In genomic region chrX:154791467-154791866, GRCh38 we compare ENCODE assay signal across 17 cellular contexts. TPM values are rescaled to one million over a fixed set of nuclear protein-coding genes. Genes with fewer than 3 reads are reported as not detected.
A peak's percentile ranks its signal among the peaks of the same experiment; 100 is the strongest.
DNase-seq lines count a peak whose midpoint lies in the region; ATAC-seq, FAIRE-seq and TF ChIP-seq lines count a peak whose summit lies in the region.
"Had no signal": no experiment of that assay in that cellular context is flagged by ENCODE, and none has a peak within 500 bp of the region (broad histone marks: within the 10 kb centered on the region; RNA-seq: fewer than 3 reads in every experiment).

No MANE protein-coding gene starts in this region.

- H3K9me3 ChIP-seq in body of pancreas (no peaks in the 10 kb centered on the region), right lobe of liver (no peaks in the 10 kb centered on the region), small intestine (ENCODE audit: control insufficient read depth, low read depth) (no peaks in the 10 kb centered on the region)
- H3K9me3 ChIP-seq: BLaER1 had no signal

- TF ChIP-seq CTCF in Calu3 (IDR thresholded peaks at IDR 0.05; ENCODE audit: unreplicated experiment) (no peak), body of pancreas (IDR thresholded peaks at IDR 0.05) (no peak), right lobe of liver (IDR thresholded peaks at IDR 0.05) (no peak)

- H3K4me1 Mint-ChIP-seq in Calu3 (ENCODE audit: low read depth, unreplicated experiment): peaks cover 13% of the 10 kb centered on the region

- H3K9me3 Mint-ChIP-seq in Calu3 (ENCODE audit: low read depth, unreplicated experiment): no peaks in the 10 kb centered on the region

- peaks cover under 1% of the 10 kb centered on the region for H3K36me3 Mint-ChIP-seq in Calu3 (ENCODE audit: insufficient read depth, unreplicated experiment)

- H3K36me3 ChIP-seq in body of pancreas (replicated peaks in 1 of 2; ENCODE audit: insufficient read depth in 1 of 2, low read depth in 2 of 2) (no peaks in the 10 kb centered on the region), right lobe of liver (no peaks in the 10 kb centered on the region), small intestine (ENCODE audit: control insufficient read depth in 2 of 2, insufficient read depth in 2 of 2, low read length in 2 of 2) (peaks cover 0 to 2% of the 10 kb centered on the region in 2 donors)

- H3K4me3 Mint-ChIP-seq in Calu3 (ENCODE audit: low read depth, unreplicated experiment): no peak overlapping the region

- no TSS peak for BruUV-seq in Calu3 (replicated peaks; lab: Mats Ljungman, UMichigan)

- no peaks in the 10 kb centered on the region for H3K27me3 ChIP-seq in body of pancreas
- H3K27me3 ChIP-seq in right lobe of liver: no peaks in the 10 kb centered on the region
- H3K27me3 ChIP-seq in small intestine (ENCODE audit: control insufficient read depth in 2 of 2, insufficient read depth in 2 of 2, low read length in 2 of 2): no peaks in the 10 kb centered on the region

- TF ChIP-seq POLR2A in body of pancreas (IDR thresholded peaks at IDR 0.05): no peak
- no peak for TF ChIP-seq POLR2A in right lobe of liver (IDR thresholded peaks at IDR 0.05)

- H3K27ac Mint-ChIP-seq in Calu3 (ENCODE audit: unreplicated experiment): no peak overlapping the region

- DNase-seq in Calu3 (peak; percentile 10), body of pancreas (peak in 2 of 4 donors; percentile 20 to 34), right lobe of liver (no peak), small intestine (peak; percentile 18), caudate nucleus (lab: John Stamatoyannopoulos, UW) (no peak)
- DNase-seq in activated naive CD4-positive, alpha-beta T cell treated with Interleukin-2 at 50 U/mL for 16 hours: no peak
- DNase-seq: AML-193, DMS79, GM23248, H7, KBM-7 had no signal

- H3K4me1 ChIP-seq in body of pancreas (peaks cover 23% of the 10 kb centered on the region), right lobe of liver (peaks cover 0 to 17% (median 0%) of the 10 kb centered on the region in 4 donors), small intestine (ENCODE audit: control insufficient read depth in 2 of 2, insufficient read depth in 1 of 2, low read depth in 1 of 2, low read length in 1 of 2) (no peaks in the 10 kb centered on the region)

- peak; percentile 80 for ATAC-seq in body of pancreas
- peak; percentile 64 to 84 (median 74) for ATAC-seq in right lobe of liver
- ATAC-seq in esophagus mucosa: no peak
- ATAC-seq: GM12878 had no signal

- CTCF ChIA-PET in Calu3 (lab: Charles Lee): interaction anchor here (1.1 kb wide), 1 partner anchor 29 kb away, joined by 3 read pairs; the partner anchor contains the start of gene DKC1

- intact Hi-C loops in Calu3 (cut with micrococcal nuclease; ENCODE audit: unreplicated experiment) (no loop called here), body of pancreas (cut with DNase I) (no loop called here), right lobe of liver (cut with DNase I) (no loop called here)

- FAIRE-seq in small intestine (lab: Jason Lieb, UNC): no peak
- FAIRE-seq: GM12878 had no signal

- peak overlapping the region in 2 of 4 donors; percentile 62 to 63 for H3K27ac ChIP-seq in body of pancreas
- H3K27ac ChIP-seq in right lobe of liver: peak overlapping the region in 1 of 3 donors; percentile 37
- H3K27ac ChIP-seq in small intestine (ENCODE audit: low read depth in 1 of 2, low read length in 1 of 2): no peak overlapping the region
- no peak overlapping the region for H3K27ac ChIP-seq in caudate nucleus (ENCODE audit: low read depth, low read length)
- H3K27ac ChIP-seq: BLaER1, GM23248, HL-60 had no signal

- H3K4me3 ChIP-seq in body of pancreas (no peak overlapping the region), right lobe of liver (no peak overlapping the region), small intestine (ENCODE audit: low read depth in 1 of 2, low read length in 2 of 2) (no peak overlapping the region)
- H3K4me3 ChIP-seq: BLaER1, GM12878, GM23248 had no signal

- WGBS in body of pancreas, 2 donors: 66 to 71% methylated on average over 4 of the region's 4 CpGs
- 54% methylated on average over 4 of the region's 4 CpGs for WGBS in right lobe of liver (ENCODE audit: insufficient coverage, low coverage, low lambda C conversion rate, missing lambda C conversion rate)
- WGBS in small intestine, 3 donors: 52 to 72% (median 67%) methylated on average over 4 of the region's 4 CpGs

- H3K27me3 Mint-ChIP-seq in Calu3 (ENCODE audit: unreplicated experiment): peaks cover 66% of the 10 kb centered on the region

RNA-seq across cellular contexts. Expression of gene MPP1, which starts 13.8 kb away (rescaled TPM):
- 1.3 TPM in 1 of 2 replicates, not detected in the other for total RNA-seq in Calu3 (2022)
- 10 to 100 TPM; 24.9 to 31.6 TPM for total RNA-seq in body of pancreas
- total RNA-seq in right lobe of liver: 10 to 100 TPM; 20.2 to 51.7 (median 32.5) TPM
- 100 to 1,000 TPM in 2 of 3 donors, 10 to 100 TPM in 1; 35.9 to 199 (median 132) TPM for polyA plus RNA-seq in small intestine
- 6.3 TPM for total RNA-seq in esophagus mucosa

RNA-seq across cellular contexts. Expression of gene DKC1, which starts 28.8 kb away (rescaled TPM):
- total RNA-seq in Calu3 (2022): 112 and 120 TPM in 2 replicates
- 10 to 100 TPM; 17.9 to 26.0 TPM for total RNA-seq in body of pancreas
- 10 to 100 TPM in 5 of 6 experiments, 1 to 10 TPM in 1; 9.7 to 21.2 (median 17.7) TPM for total RNA-seq in right lobe of liver
- polyA plus RNA-seq in small intestine: 10 to 100 TPM; 12.5 to 56.0 (median 19.7) TPM
- 44.8 TPM for total RNA-seq in esophagus mucosa

RNA-seq across cellular contexts. Expression of gene GAB3, which starts 40.6 kb away (rescaled TPM):
- total RNA-seq in Calu3 (2022) (not detected in 2 replicates), body of pancreas (1 to 10 TPM in 1 of 2 donors, under 1 TPM in 1; 0.66 to 3.4 TPM), right lobe of liver (1 to 10 TPM in 3 of 6 experiments, under 1 TPM in 3; 0.64 to 1.7 (median 1.1) TPM), esophagus mucosa (0.52 TPM)
- polyA plus RNA-seq in small intestine: 1 to 10 TPM; 1.1 to 1.6 (median 1.1) TPM
- total RNA-seq: G401 had no signal

RNA-seq across cellular contexts. Expression of gene SMIM9, which starts 43.0 kb away (rescaled TPM):
- total RNA-seq in Calu3 (2022) (not detected in 2 replicates), body of pancreas (not detected), right lobe of liver (not detected), esophagus mucosa (not detected)
- polyA plus RNA-seq in small intestine: not detected
- total RNA-seq: A673, G401, GM12878, GM23248, H7 had no signal
- polyA plus RNA-seq: GM12878, GM23248 had no signal

Comparison
In these comparisons a context has a peak if more than half of its experiments do, and no peak if none do; other contexts are left out.
1. DNase-seq: peak in Calu3 (single experiment) and small intestine (single experiment); none in right lobe of liver (0 of 3), caudate nucleus (0 of 61) and activated naive CD4-positive, alpha-beta T cell treated with Interleukin-2 at 50 U/mL for 16 hours (single experiment).